Comparison of ENCODE assay signal across 33 cellular contexts in genomic region chr2:208386546-208386945, GRCh38. TPM values are rescaled to one million over a fixed set of nuclear protein-coding genes. Genes with fewer than 3 reads are reported as not detected.
"Had no signal": no experiment of that assay in that cellular context is flagged by ENCODE, and none has a peak within 500 bp of the region (broad histone marks: within the 10 kb centered on the region; RNA-seq: fewer than 3 reads in every experiment).

No MANE protein-coding gene starts in this region.

- H3K4me3 Mint-ChIP-seq: activated CD8-positive, alpha-beta T cell treated with anti-CD3 and anti-CD28 coated beads for 36 hours; activated naive CD8-positive, alpha-beta T cell; activated T-cell treated with anti-CD3 and anti-CD28 coated beads, Interleukin-2, amount 50 U/mL, for 4 hours; activated T-helper 17 cell treated with anti-CD3 and anti-CD28 coated beads, Interleukin-2, amount 50 U/mL, for 72 hours; dendritic cell treated with granulocyte-macrophage colony-stimulating factor and Interleukin-4, amounts not matched to agents 40 ng/mL and 50 ng/mL, for 4 days; effector memory CD8-positive, alpha-beta T cell; WTC11 had no signal

- H3K27ac ChIP-seq: cardiac muscle cell, coronary artery, epithelial cell of prostate, esophagus squamous epithelium, VCaP had no signal

- DNase-seq: activated CD4-positive, alpha-beta T cell treated with anti-CD3 and anti-CD28 coated beads for 1 hour; activated CD4-positive, alpha-beta T cell treated with anti-CD3 and anti-CD28 coated beads for 48 hours; activated CD4-positive, alpha-beta T cell treated with anti-CD3 and anti-CD28 coated beads, Interleukin-2, amount 50 U/mL, for 1 hour; activated CD4-positive, alpha-beta T cell treated with anti-CD3 and anti-CD28 coated beads, Interleukin-2, amount 50 U/mL, for 48 hours; activated CD8-positive, alpha-beta memory T cell treated with anti-CD3 and anti-CD28 coated beads for 24 hours; activated CD8-positive, alpha-beta T cell treated with anti-CD3 and anti-CD28 coated beads for 36 hours; activated effector memory CD4-positive, alpha-beta T cell treated with Interleukin-2 at 50 U/mL for 16 hours; activated gamma-delta T cell treated with Interleukin-2 at 50 U/mL for 16 hours; activated naive CD4-positive, alpha-beta T cell treated with anti-CD3 and anti-CD28 coated beads, Interleukin-2, amount 50 U/mL, for 16 hours; activated naive CD4-positive, alpha-beta T cell treated with Interleukin-2 at 50 U/mL for 16 hours; activated T-cell treated with anti-CD3 and anti-CD28 coated beads, Interleukin-2, amount 50 U/mL, for 4 hours; amniotic stem cell; anterior cingulate cortex; central memory CD4-positive, alpha-beta T cell; effector CD4-positive, alpha-beta T cell; effector memory CD8-positive, alpha-beta T cell; esophagus squamous epithelium; head of caudate nucleus; T-helper 2 cell had no signal

- H3K36me3 Mint-ChIP-seq: activated naive CD8-positive, alpha-beta T cell; WTC11 had no signal

- H3K27ac Mint-ChIP-seq: activated CD8-positive, alpha-beta T cell treated with anti-CD3 and anti-CD28 coated beads for 36 hours; activated naive CD8-positive, alpha-beta T cell; activated T-helper 17 cell treated with anti-CD3 and anti-CD28 coated beads, Interleukin-2, amount 50 U/mL, for 72 hours; dendritic cell treated with granulocyte-macrophage colony-stimulating factor and Interleukin-4, amounts not matched to agents 40 ng/mL and 50 ng/mL, for 4 days; effector memory CD8-positive, alpha-beta T cell; WTC11 had no signal

- H3K27me3 ChIP-seq: cardiac muscle cell had no signal

- H3K4me3 ChIP-seq: cardiac muscle cell, coronary artery, esophagus squamous epithelium had no signal

- H3K36me3 ChIP-seq: cardiac muscle cell, esophagus squamous epithelium had no signal

- H3K4me1 Mint-ChIP-seq: activated T-helper 17 cell treated with anti-CD3 and anti-CD28 coated beads, Interleukin-2, amount 50 U/mL, for 72 hours; WTC11 had no signal

- H3K9me3 ChIP-seq: esophagus squamous epithelium had no signal

- ATAC-seq: activated CD8-positive, alpha-beta T cell treated with anti-CD3 and anti-CD28 coated beads for 36 hours; activated T-cell treated with anti-CD3 and anti-CD28 coated beads, Interleukin-2, amount 50 U/mL, for 4 hours; activated T-helper 17 cell treated with anti-CD3 and anti-CD28 coated beads, Interleukin-2, amount 50 U/mL, for 72 hours; effector memory CD8-positive, alpha-beta T cell; WTC11 had no signal

- H3K4me1 ChIP-seq: esophagus squamous epithelium had no signal

- H3K9me3 Mint-ChIP-seq: activated CD8-positive, alpha-beta T cell treated with anti-CD3 and anti-CD28 coated beads for 36 hours; activated T-cell treated with anti-CD3 and anti-CD28 coated beads, Interleukin-2, amount 50 U/mL, for 4 hours; activated T-helper 17 cell treated with anti-CD3 and anti-CD28 coated beads, Interleukin-2, amount 50 U/mL, for 72 hours; dendritic cell treated with granulocyte-macrophage colony-stimulating factor and Interleukin-4, amounts not matched to agents 40 ng/mL and 50 ng/mL, for 4 days; effector memory CD8-positive, alpha-beta T cell had no signal

- FAIRE-seq: astrocyte, endometrium, endothelial cell of umbilical vein, TTC549 had no signal

RNA-seq across cellular contexts. Expression of gene PTH2R, which starts 20.0 kb away (rescaled TPM):
- total RNA-seq: activated CD8-positive, alpha-beta T cell treated with anti-CD3 and anti-CD28 coated beads for 36 hours; activated T-cell treated with anti-CD3 and anti-CD28 coated beads, Interleukin-2, amount 50 U/mL, for 4 hours; astrocyte; cerebellum; endothelial cell of umbilical vein; esophagus squamous epithelium; fibroblast of lung had no signal
